In the genomic region with DNA sequence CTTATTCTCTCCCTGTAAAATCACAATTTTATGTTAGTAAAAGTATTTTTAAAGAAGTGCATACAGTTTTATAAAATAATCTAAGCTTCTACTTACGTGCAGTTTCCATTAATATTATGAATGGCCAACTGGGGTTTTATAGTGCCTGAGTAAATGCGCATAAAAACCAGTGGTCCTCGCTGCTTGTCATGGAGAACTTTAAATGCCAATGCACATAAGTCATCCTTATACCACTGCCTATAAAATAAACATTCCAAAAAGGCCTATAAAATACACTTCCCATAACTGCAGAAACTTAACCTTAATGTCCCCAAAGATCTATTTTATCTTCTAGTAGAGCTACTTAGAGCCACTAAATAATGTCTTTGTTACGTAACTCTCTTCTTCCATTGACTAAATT, we compare ENCODE assay signal across 29 cellular contexts.
"Had no signal": no experiment of that assay in that cellular context is flagged by ENCODE, and none has a peak within 500 bp of the region (broad histone marks: within the 10 kb centered on the region; RNA-seq: fewer than 3 reads in every experiment).

No MANE protein-coding gene starts in this region.

- H2AFZ ChIP-seq: neural progenitor cell, parathyroid adenoma had no signal

- H3K9me3 ChIP-seq: left ventricle myocardium inferior, neutrophil, psoas muscle, right lobe of liver, stomach, testis, thyroid gland, transverse colon, upper lobe of left lung, vagina had no signal

- H3K4me3 ChIP-seq: left ventricle myocardium inferior, lung, neural progenitor cell, psoas muscle, right lobe of liver, smooth muscle cell, stomach, testis, thyroid gland, transverse colon, upper lobe of left lung, vagina had no signal

- H3K4me3 Mint-ChIP-seq: immature natural killer cell; mesothelial cell of epicardium; naive B cell; natural killer cell; nephron progenitor cell; neural progenitor cell; stimulated activated naive B cell treated with anti-CD40 and anti-IgM and Interleukin-4, amounts not matched to agents 10 μg/mL and 1 μg/mL and 100 μg/mL, for 72 hours had no signal

- H3K79me2 ChIP-seq: parathyroid adenoma had no signal

- H3K4me1 ChIP-seq: left ventricle myocardium inferior, neural progenitor cell, parathyroid adenoma, psoas muscle, right lobe of liver, stomach, testis, thyroid gland, transverse colon, upper lobe of left lung, vagina had no signal

- H3K27ac ChIP-seq: left ventricle myocardium inferior, neural progenitor cell, neutrophil, parathyroid adenoma, psoas muscle, right lobe of liver, stomach, testis, thyroid gland, transverse colon, upper lobe of left lung, vagina had no signal

- H3K27me3 ChIP-seq: neural progenitor cell, neutrophil, right lobe of liver, stomach, testis, thyroid gland, transverse colon, upper lobe of left lung, vagina had no signal

- H3K9me3 Mint-ChIP-seq: immature natural killer cell; mesothelial cell of epicardium; naive B cell; natural killer cell; nephron progenitor cell; neural progenitor cell; stimulated activated naive B cell treated with anti-CD40 and anti-IgM and Interleukin-4, amounts not matched to agents 10 μg/mL and 1 μg/mL and 100 μg/mL, for 72 hours had no signal

- H3K27me3 Mint-ChIP-seq: naive B cell; stimulated activated naive B cell treated with anti-CD40 and anti-IgM and Interleukin-4, amounts not matched to agents 10 μg/mL and 1 μg/mL and 100 μg/mL, for 72 hours had no signal

- H3K4me2 ChIP-seq: neural progenitor cell, smooth muscle cell had no signal

- DNase-seq: hypothalamus; immature natural killer cell; kidney; left ventricle myocardium inferior; mesendoderm; naive B cell; natural killer cell; nephron progenitor cell; occipital lobe; psoas muscle; right lobe of liver; stimulated activated CD4-positive, alpha-beta T cell treated with anti-CD3 and anti-CD28 coated beads, Interleukin-1b, Interleukin-23, amount 100 ng/mL, for 48 hours; stimulated activated CD4-positive, alpha-beta T cell treated with anti-CD3 and anti-CD28 coated beads, Interleukin-2, amount 100 ng/mL, for 48 hours; stimulated activated CD4-positive, alpha-beta T cell treated with anti-CD3 and anti-CD28 coated beads, Interleukin-4, amount 100 ng/mL, for 4 hours; stimulated activated CD8-positive, alpha-beta memory T cell treated with anti-CD3 and anti-CD28 coated beads, Interleukin-4, amount 100 ng/mL, for 48 hours; stimulated activated naive B cell treated with anti-CD40 and anti-IgM and Interleukin-4, amounts not matched to agents 10 μg/mL and 1 μg/mL and 100 μg/mL, for 72 hours; stimulated activated naive CD8-positive, alpha-beta T cell treated with anti-CD3 and anti-CD28 coated beads, Interleukin-15, Interleukin-2, amounts not matched to agents 100 U/mL and 50 U/mL, for 24 hours; stomach; testis; thyroid gland; transverse colon; upper lobe of left lung had no signal

- H3K9ac ChIP-seq: neural progenitor cell, parathyroid adenoma had no signal

- H3K27ac Mint-ChIP-seq: immature natural killer cell; mesothelial cell of epicardium; natural killer cell; nephron progenitor cell; neural progenitor cell; stimulated activated naive B cell treated with anti-CD40 and anti-IgM and Interleukin-4, amounts not matched to agents 10 μg/mL and 1 μg/mL and 100 μg/mL, for 72 hours had no signal

- H3K4me1 Mint-ChIP-seq: immature natural killer cell; mesothelial cell of epicardium; naive B cell; natural killer cell; nephron progenitor cell; neural progenitor cell; stimulated activated naive B cell treated with anti-CD40 and anti-IgM and Interleukin-4, amounts not matched to agents 10 μg/mL and 1 μg/mL and 100 μg/mL, for 72 hours had no signal
